In the genomic region with DNA sequence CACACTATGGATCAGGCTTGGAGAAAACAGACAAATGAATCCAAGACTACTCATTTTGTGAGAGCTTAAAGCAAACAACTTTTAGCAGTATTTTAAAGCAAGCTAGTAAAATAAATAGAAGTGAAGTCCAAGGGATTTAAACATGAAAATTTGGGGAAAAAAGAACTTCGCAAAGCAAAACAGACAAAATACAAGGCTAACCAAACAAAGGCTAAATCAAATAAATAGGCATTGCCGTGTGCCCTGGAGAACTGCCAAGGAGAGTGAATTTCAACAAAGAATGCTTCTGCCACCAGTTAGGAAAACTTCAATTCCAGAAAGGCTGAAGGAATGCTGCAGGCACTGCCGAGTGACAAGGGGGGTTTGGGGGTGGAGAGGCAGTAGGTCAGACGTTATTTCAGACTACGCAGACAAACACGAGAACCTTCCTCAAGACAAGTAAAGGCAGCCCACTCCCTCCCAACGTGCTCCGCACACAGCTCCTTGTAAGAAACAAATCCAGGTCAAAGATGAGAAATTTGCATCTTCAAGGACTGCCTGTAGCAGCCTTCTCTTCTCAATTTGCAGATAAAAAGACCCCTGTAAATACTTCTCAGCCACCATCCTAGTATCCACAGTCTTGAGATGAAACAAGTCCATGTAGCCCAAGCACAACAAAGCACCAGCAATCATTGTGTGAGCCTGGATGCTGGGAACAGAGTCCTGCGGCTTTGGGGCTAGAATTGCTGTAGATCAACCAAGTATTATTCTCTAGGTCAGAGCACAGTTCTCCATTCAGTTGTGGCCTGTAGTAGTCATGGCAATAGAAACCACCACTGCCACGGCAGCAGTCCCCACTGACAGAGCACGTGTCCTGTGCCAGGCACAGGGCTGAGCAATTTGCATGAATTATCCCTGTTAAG, we compare ENCODE assay signal across 10 cellular contexts. TPM values are rescaled to one million over a fixed set of nuclear protein-coding genes. Genes with fewer than 3 reads are reported as not detected.
DNase-seq lines count a peak whose midpoint lies in the region; ATAC-seq and TF ChIP-seq lines count a peak whose summit lies in the region.
"Had no signal": no experiment of that assay in that cellular context is flagged by ENCODE, and none has a peak within 500 bp of the region (broad histone marks: within the 10 kb centered on the region; RNA-seq: fewer than 3 reads in every experiment).

No MANE protein-coding gene starts in this region.

- in situ Hi-C loops in astrocyte of the cerebellum (cut with HindIII; ENCODE audit: low sequenced_read_pairs), result loop anchor here (25.0 kb wide), 1 partner anchor 874 kb away; no protein-coding TSS in a partner anchor

- no peaks in the 10 kb centered on the region for H3K4me1 Mint-ChIP-seq in activated T-cell treated with anti-CD3 and anti-CD28 coated beads, Interleukin-2, amount 50 U/mL, for 72 hours (ENCODE audit: low read depth)

- ATAC-seq in HG03097 (IDR thresholded peaks at IDR 0.05; ENCODE audit: low FRiP score, unreplicated experiment), result no peak
- ATAC-seq in activated T-cell treated with anti-CD3 and anti-CD28 coated beads, Interleukin-2, amount 50 U/mL, for 72 hours (replicated peaks in 1 of 2), result no peak
- ATAC-seq: HCT116 had no signal

- H3K4me3 Mint-ChIP-seq in activated T-cell treated with anti-CD3 and anti-CD28 coated beads, Interleukin-2, amount 50 U/mL, for 72 hours, result no peak overlapping the region

- H3K36me3 Mint-ChIP-seq in activated T-cell treated with anti-CD3 and anti-CD28 coated beads, Interleukin-2, amount 50 U/mL, for 72 hours (ENCODE audit: insufficient read depth in 2 of 2), result no peaks in the 10 kb centered on the region

- TF ChIP-seq CTCF in astrocyte of the cerebellum (IDR thresholded peaks at IDR 0.05; ENCODE audit: low read depth, low read length, missing control alignments), result no peak

- no peak overlapping the region for H3K27ac Mint-ChIP-seq in activated T-cell treated with anti-CD3 and anti-CD28 coated beads, Interleukin-2, amount 50 U/mL, for 72 hours

- no peak overlapping the region for H3K4me3 ChIP-seq in astrocyte of the cerebellum (ENCODE audit: low read depth, low read length)
- H3K4me3 ChIP-seq: skin epidermis had no signal

- H3K9me3 Mint-ChIP-seq in activated T-cell treated with anti-CD3 and anti-CD28 coated beads, Interleukin-2, amount 50 U/mL, for 72 hours, result no peaks in the 10 kb centered on the region

- peaks cover 16% of the 10 kb centered on the region for H3K27me3 Mint-ChIP-seq in activated T-cell treated with anti-CD3 and anti-CD28 coated beads, Interleukin-2, amount 50 U/mL, for 72 hours (ENCODE audit: low read depth)

- DNase-seq in DMS 273 (lab: John Stamatoyannopoulos, UW; ENCODE audit: unreplicated experiment) (peak; percentile 38), DMS 273 treated with DMSO at 0.1 percent for 48 hours (lab: John Stamatoyannopoulos, UW) (no peak), astrocyte of the cerebellum (ENCODE audit: low read depth) (peak; percentile 66), kidney tubule cell (ENCODE audit: low spot score) (peak; percentile 66), superior temporal gyrus (ENCODE audit: extremely low spot score) (peak; percentile 81), NCI-H146 (lab: John Stamatoyannopoulos, UW) (no peak)
- DNase-seq in activated T-cell treated with anti-CD3 and anti-CD28 coated beads, Interleukin-2, amount 50 U/mL, for 72 hours, result no peak

RNA-seq across cellular contexts. Expression of a gene that starts 43.3 kb away (rescaled TPM):
- total RNA-seq in activated T-cell treated with anti-CD3 and anti-CD28 coated beads, Interleukin-2, amount 50 U/mL, for 72 hours, result 10 to 100 TPM; 12.8 to 13.7 TPM

RNA-seq across cellular contexts. Expression of a gene that starts 44.5 kb away (rescaled TPM):
- 10 to 100 TPM; 98.4 to 99.1 TPM for total RNA-seq in activated T-cell treated with anti-CD3 and anti-CD28 coated beads, Interleukin-2, amount 50 U/mL, for 72 hours

Comparison
In these comparisons a context has a peak if more than half of its experiments do, and no peak if none do; other contexts are left out.
1. DNase-seq: peak in DMS 273 (single experiment), astrocyte of the cerebellum (single experiment), kidney tubule cell (single experiment) and superior temporal gyrus (single experiment); none in DMS 273 treated with DMSO at 0.1 percent for 48 hours (single experiment), activated T-cell treated with anti-CD3 and anti-CD28 coated beads, Interleukin-2, amount 50 U/mL, for 72 hours (0 of 2) and NCI-H146 (single experiment).